Comparison of ENCODE assay signal across 8 cellular contexts in the genomic region with DNA sequence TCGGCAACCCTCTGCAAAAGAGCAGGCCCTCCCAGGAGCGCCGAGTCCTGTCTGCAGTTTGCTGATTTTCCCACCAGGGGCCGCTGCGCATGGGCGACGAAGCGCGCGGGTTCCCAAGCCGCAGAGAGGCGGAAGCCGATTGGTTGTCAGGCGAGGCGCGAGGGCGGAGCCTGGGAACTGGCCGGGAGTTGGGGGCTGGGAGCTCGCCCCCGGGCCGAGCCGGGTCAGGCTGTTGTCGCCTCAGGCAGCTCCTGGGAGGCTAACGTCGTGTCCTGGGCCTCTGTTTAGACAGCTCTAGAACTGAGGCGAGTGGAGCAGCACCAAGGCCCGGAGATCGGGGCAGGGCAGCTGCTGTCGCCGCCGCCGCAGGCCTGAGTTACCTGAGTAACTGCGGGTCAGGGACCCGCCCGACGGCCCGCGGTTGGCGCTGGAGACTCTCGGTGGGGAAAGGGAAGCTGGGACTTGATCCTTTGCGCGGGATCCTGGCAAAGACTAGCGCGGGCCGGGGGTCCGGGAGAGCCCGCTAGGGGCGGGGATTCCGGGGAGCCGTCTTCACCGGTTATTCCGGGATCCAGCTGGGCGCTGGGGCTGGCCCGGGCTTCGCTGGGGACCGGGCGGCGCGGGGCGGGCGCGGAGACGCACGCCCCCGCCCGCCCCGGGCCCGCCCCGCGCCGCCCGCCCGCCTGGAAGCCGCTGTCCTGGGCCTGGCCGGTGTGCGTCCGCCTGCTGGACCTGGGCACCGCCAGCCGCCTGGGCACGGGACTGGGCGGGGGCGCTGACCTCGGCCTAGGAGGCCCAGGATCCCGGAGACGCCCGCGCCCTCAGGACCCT. TPM values are rescaled to one million over a fixed set of nuclear protein-coding genes. Genes with fewer than 3 reads are reported as not detected.
DNase-seq lines count a peak whose midpoint lies in the region; ATAC-seq, FAIRE-seq and TF ChIP-seq lines count a peak whose summit lies in the region.

TSS of gene STIM1 (plus strand) at position 688 of the 831 bp plus-strand sequence. CDS start 607 bp downstream, outside the sequence.

- dilution Hi-C loops in keratinocyte (cut with MboI; ENCODE audit: extremely low pct_ligation_motif_present, low sequenced_read_pairs) = loop anchor here (25.0 kb wide), 1 partner anchor 207 kb away; no protein-coding TSS in a partner anchor

- peak within 1 kb of the TSS; percentile 98 for H3K4me3 Mint-ChIP-seq in central memory CD8-positive, alpha-beta T cell

- H3K27ac Mint-ChIP-seq in central memory CD8-positive, alpha-beta T cell (ENCODE audit: low read depth) = peak within 1 kb of the TSS; percentile 88

- H3K9me1 ChIP-seq in keratinocyte (ENCODE audit: control insufficient read depth, extremely low read depth, insufficient read depth, low read length) = no peaks in the 10 kb centered on the region

- no peaks in the 10 kb centered on the region for H3K27me3 Mint-ChIP-seq in central memory CD8-positive, alpha-beta T cell

- TF ChIP-seq POLR2A in GM18951 (IDR thresholded peaks at IDR 0.05; ENCODE audit: extremely low read depth, insufficient read depth, insufficient read length) = peak; percentile 61

- no peaks in the 10 kb centered on the region for H3K36me3 ChIP-seq in keratinocyte (ENCODE audit: control insufficient read depth in 2 of 2, extremely low read depth in 1 of 2, insufficient read depth in 2 of 2, low read length in 2 of 2)

- DNase-seq in AG09319 (ENCODE audit: extremely low read depth, low read depth) = peak; percentile 85
- peak; percentile 87 for DNase-seq in NCI-H226
- DNase-seq in activated CD4-positive, CD25-positive, alpha-beta regulatory T cell treated with anti-CD3 and anti-CD28 coated beads, Interleukin-2, amount 50 U/mL, for 16 hours (ENCODE audit: low read depth, low spot score) = peak; percentile 97
- peak; percentile 98 to 99 for DNase-seq in central memory CD8-positive, alpha-beta T cell (ENCODE audit: low spot score in 2 of 2)
- DNase-seq in keratinocyte (ENCODE audit: low read depth, low spot score) = peak; percentile 28
- DNase-seq in stimulated activated CD4-positive, alpha-beta T cell treated with anti-CD3 and anti-CD28 coated beads, Interleukin-15, amount 100 ng/mL, for 1 hour (ENCODE audit: low read depth in 1 of 2, low spot score in 1 of 2) = peak; percentile 94 to 99

- no peaks in the 10 kb centered on the region for H3K9me3 Mint-ChIP-seq in central memory CD8-positive, alpha-beta T cell

- ATAC-seq in HG03196 (IDR thresholded peaks at IDR 0.05; ENCODE audit: unreplicated experiment) = peak; percentile 62
- peak; percentile 79 for ATAC-seq in central memory CD8-positive, alpha-beta T cell (replicated peaks; ENCODE audit: extremely low read depth, poor library complexity, severe bottlenecking)

- in situ Hi-C loops in GM18951 (cut with MboI; ENCODE audit: low sequenced_read_pairs, unreplicated experiment) = loop anchor here (5.0 kb wide), 1 partner anchor 212 kb away; no protein-coding TSS in a partner anchor

- H3K9me3 ChIP-seq in keratinocyte (ENCODE audit: control insufficient read depth, low read depth, low read length) = no peaks in the 10 kb centered on the region

- H3K27ac ChIP-seq in keratinocyte (ENCODE audit: control insufficient read depth, insufficient read depth, low read length) = peak within 1 kb of the TSS; percentile 85

- peaks cover 68% of the 10 kb centered on the region for H3K4me1 Mint-ChIP-seq in central memory CD8-positive, alpha-beta T cell

- TF ChIP-seq CTCF in AG09319 (IDR thresholded peaks at IDR 0.05; ENCODE audit: low read depth, low read length) = peak; percentile 91
- TF ChIP-seq CTCF in keratinocyte (optimal IDR thresholded peaks at IDR 0.05 in 1 of 3, IDR thresholded peaks at IDR 0.05 in 1 of 3, conservative IDR thresholded peaks at IDR 0.05 in 1 of 3; ENCODE audit: extremely low read depth in 1 of 3, insufficient read depth in 2 of 3, low read length in 3 of 3) = peak; percentile 84 to 95 (median 89)

- H3K4me2 ChIP-seq in keratinocyte (ENCODE audit: control insufficient read depth, extremely low read depth, insufficient read depth, low read depth, low read length) = peak within 1 kb of the TSS; percentile 98

- peaks cover 44% of the 10 kb centered on the region for H3K79me2 ChIP-seq in keratinocyte (ENCODE audit: control insufficient read depth, insufficient read depth, low read length)

- no peaks in the 10 kb centered on the region for H3K27me3 ChIP-seq in keratinocyte (ENCODE audit: control insufficient read depth, extremely low read depth, insufficient read depth, low read length)

- peaks cover 9% of the 10 kb centered on the region for H3K36me3 Mint-ChIP-seq in central memory CD8-positive, alpha-beta T cell (ENCODE audit: insufficient read depth)

- peaks cover 37% of the 10 kb centered on the region for H3K4me1 ChIP-seq in keratinocyte (ENCODE audit: control insufficient read depth, extremely low read depth, insufficient read depth, low read length)

- H2AFZ ChIP-seq in keratinocyte (ENCODE audit: control insufficient read depth, low read length) = peak within 1 kb of the TSS; percentile 97

- no peak for FAIRE-seq in keratinocyte (lab: Jason Lieb, UNC)

- H3K4me3 ChIP-seq in keratinocyte (ENCODE audit: control insufficient read depth in 2 of 3, extremely low read depth in 1 of 3, insufficient read depth in 2 of 3, low read depth in 1 of 3, low read length in 3 of 3) = peak within 1 kb of the TSS; percentile 77 to 91 (median 83)

- no peaks in the 10 kb centered on the region for H4K20me1 ChIP-seq in keratinocyte (ENCODE audit: control insufficient read depth, extremely low read depth, insufficient read depth, low read length)

- H3K9ac ChIP-seq in keratinocyte (ENCODE audit: control insufficient read depth, extremely low read depth, insufficient read depth, low read length) = peak within 1 kb of the TSS; percentile 88

RNA-seq across cellular contexts. Expression of gene STIM1, which starts in this region (rescaled TPM):
- 23.7 to 39.4 TPM (median 25.1 TPM) in 3 replicates for polyA plus RNA-seq in keratinocyte
- polyA plus RNA-seq in keratinocyte (2011; ENCODE audit: low read depth) = 50.8 TPM
- 24.4 and 25.1 TPM in 2 replicates for polyA plus RNA-seq in keratinocyte (2011; cell fraction: cytosol; rRNA removed)
- polyA plus RNA-seq in keratinocyte (2011; cell fraction: nucleus; rRNA removed) = 77.4 and 77.5 TPM in 2 replicates
- polyA plus RNA-seq in keratinocyte (2012; ENCODE audit: low replicate concordance) = 36.8 and 44.7 TPM in 2 replicates
- polyA minus RNA-seq in keratinocyte = 99.8 to 170 TPM (median 101 TPM) in 3 replicates
- polyA minus RNA-seq in keratinocyte (2011; cell fraction: cytosol; rRNA and poly(A)+ RNA removed) = 58.5 TPM
- polyA minus RNA-seq in keratinocyte (2011; cell fraction: nucleus; rRNA and poly(A)+ RNA removed) = 91.7 and 126 TPM in 2 replicates

Comparison
In these comparisons a context has a peak if more than half of its experiments do, and no peak if none do; other contexts are left out.
1. Peak in every context shown above with its lines: DNase-seq, ATAC-seq, H3K4me3 ChIP-seq and H3K27ac ChIP-seq.
2. DNase-seq: peak in every context shown above with its lines; median percentile 98 in central memory CD8-positive, alpha-beta T cell; 97 in activated CD4-positive, CD25-positive, alpha-beta regulatory T cell treated with anti-CD3 and anti-CD28 coated beads, Interleukin-2, amount 50 U/mL, for 16 hours; 96 in stimulated activated CD4-positive, alpha-beta T cell treated with anti-CD3 and anti-CD28 coated beads, Interleukin-15, amount 100 ng/mL, for 1 hour; 87 in NCI-H226; 85 in AG09319; 28 in keratinocyte.